2 cellular contexts compared by ENCODE assay signal in the genomic region with DNA sequence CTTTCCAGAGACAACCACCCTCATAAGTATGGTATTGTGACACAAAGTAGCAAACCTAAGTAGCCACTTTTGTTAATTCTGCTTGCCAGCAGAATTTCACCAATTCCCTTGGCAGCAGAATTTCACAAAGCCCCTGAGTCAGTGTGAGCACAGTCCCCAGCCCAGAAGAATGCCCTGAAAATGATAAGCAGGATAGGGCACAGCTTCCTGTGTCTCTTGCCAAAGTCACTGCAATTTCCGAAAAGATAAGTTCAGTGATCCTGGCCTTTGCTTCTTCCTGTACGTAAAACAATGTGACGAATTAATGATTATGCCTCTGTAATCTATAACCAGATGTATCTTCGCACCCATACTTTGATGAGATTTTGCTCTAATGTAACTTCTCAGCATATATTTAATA.
TF ChIP-seq lines count a peak whose summit lies in the region.

No MANE protein-coding gene starts in this region.

TF ChIP-seq in K562, 482 proteins besides CTCF, POLR2A, EP300 and RAD21:
- no peak for TF ChIP-seq ERF (CRISPR knock-in tag; IDR thresholded peaks at IDR 0.05)
- 0 out of 2 replicates have a peak, but pooled peaks have one; percentile 5 for TF ChIP-seq NFIC (IDR thresholded peaks at IDR 0.05)
- peak; percentile 25; the same call in 1 of the 2 replicates for TF ChIP-seq CBFA2T2 (conservative IDR thresholded peaks at IDR 0.05)
- peak; percentile 21; the same call in 1 of the 2 replicates for TF ChIP-seq DPF2 (IDR thresholded peaks at IDR 0.05)
- TF ChIP-seq, protein P1, sequence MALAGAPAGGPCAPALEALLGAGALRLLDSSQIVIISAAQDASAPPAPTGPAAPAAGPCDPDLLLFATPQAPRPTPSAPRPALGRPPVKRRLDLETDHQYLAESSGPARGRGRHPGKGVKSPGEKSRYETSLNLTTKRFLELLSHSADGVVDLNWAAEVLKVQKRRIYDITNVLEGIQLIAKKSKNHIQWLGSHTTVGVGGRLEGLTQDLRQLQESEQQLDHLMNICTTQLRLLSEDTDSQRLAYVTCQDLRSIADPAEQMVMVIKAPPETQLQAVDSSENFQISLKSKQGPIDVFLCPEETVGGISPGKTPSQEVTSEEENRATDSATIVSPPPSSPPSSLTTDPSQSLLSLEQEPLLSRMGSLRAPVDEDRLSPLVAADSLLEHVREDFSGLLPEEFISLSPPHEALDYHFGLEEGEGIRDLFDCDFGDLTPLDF (CRISPR knock-in tag; IDR thresholded peaks at IDR 0.05) = no peak
- no peak for TF ChIP-seq PHF20 (IDR thresholded peaks at IDR 0.05; ENCODE audit: partially characterized antibody)
- TF ChIP-seq SPI1 (IDR thresholded peaks at IDR 0.05; ENCODE audit: borderline replicate concordance, low read depth, low read length) = no peak
- TF ChIP-seq CBX5 (IDR thresholded peaks at IDR 0.05; ENCODE audit: borderline replicate concordance, low read depth) = no peak
- no peak for TF ChIP-seq PTTG1 (tag; IDR thresholded peaks at IDR 0.05; ENCODE audit: low read depth)
- no peak for TF ChIP-seq ETV6 (IDR thresholded peaks at IDR 0.05; ENCODE audit: borderline replicate concordance in 1 of 2, low read depth in 2 of 2, low read length in 1 of 2)
- TF ChIP-seq ETV6 (CRISPR knock-in tag; IDR thresholded peaks at IDR 0.05; ENCODE audit: borderline replicate concordance) = no peak
- TF ChIP-seq CBFA2T3 (IDR thresholded peaks at IDR 0.05) = peak; percentile 63
- TF ChIP-seq ZNF133 (CRISPR knock-in tag; IDR thresholded peaks at IDR 0.05) = no peak
- TF ChIP-seq MTA1 (IDR thresholded peaks at IDR 0.05; ENCODE audit: borderline replicate concordance) = no peak
- no peak for TF ChIP-seq SMAD1 (IDR thresholded peaks at IDR 0.05; ENCODE audit: low read depth, low read length, partially characterized antibody)
- TF ChIP-seq SUPT5H (IDR thresholded peaks at IDR 0.05) = no peak
- TF ChIP-seq, protein P2, sequence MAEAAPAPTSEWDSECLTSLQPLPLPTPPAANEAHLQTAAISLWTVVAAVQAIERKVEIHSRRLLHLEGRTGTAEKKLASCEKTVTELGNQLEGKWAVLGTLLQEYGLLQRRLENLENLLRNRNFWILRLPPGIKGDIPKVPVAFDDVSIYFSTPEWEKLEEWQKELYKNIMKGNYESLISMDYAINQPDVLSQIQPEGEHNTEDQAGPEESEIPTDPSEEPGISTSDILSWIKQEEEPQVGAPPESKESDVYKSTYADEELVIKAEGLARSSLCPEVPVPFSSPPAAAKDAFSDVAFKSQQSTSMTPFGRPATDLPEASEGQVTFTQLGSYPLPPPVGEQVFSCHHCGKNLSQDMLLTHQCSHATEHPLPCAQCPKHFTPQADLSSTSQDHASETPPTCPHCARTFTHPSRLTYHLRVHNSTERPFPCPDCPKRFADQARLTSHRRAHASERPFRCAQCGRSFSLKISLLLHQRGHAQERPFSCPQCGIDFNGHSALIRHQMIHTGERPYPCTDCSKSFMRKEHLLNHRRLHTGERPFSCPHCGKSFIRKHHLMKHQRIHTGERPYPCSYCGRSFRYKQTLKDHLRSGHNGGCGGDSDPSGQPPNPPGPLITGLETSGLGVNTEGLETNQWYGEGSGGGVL (CRISPR knock-in tag; IDR thresholded peaks at IDR 0.05) = no peak
- no peak for TF ChIP-seq ILF3 (IDR thresholded peaks at IDR 0.05; ENCODE audit: borderline replicate concordance)
- TF ChIP-seq, protein P3, sequence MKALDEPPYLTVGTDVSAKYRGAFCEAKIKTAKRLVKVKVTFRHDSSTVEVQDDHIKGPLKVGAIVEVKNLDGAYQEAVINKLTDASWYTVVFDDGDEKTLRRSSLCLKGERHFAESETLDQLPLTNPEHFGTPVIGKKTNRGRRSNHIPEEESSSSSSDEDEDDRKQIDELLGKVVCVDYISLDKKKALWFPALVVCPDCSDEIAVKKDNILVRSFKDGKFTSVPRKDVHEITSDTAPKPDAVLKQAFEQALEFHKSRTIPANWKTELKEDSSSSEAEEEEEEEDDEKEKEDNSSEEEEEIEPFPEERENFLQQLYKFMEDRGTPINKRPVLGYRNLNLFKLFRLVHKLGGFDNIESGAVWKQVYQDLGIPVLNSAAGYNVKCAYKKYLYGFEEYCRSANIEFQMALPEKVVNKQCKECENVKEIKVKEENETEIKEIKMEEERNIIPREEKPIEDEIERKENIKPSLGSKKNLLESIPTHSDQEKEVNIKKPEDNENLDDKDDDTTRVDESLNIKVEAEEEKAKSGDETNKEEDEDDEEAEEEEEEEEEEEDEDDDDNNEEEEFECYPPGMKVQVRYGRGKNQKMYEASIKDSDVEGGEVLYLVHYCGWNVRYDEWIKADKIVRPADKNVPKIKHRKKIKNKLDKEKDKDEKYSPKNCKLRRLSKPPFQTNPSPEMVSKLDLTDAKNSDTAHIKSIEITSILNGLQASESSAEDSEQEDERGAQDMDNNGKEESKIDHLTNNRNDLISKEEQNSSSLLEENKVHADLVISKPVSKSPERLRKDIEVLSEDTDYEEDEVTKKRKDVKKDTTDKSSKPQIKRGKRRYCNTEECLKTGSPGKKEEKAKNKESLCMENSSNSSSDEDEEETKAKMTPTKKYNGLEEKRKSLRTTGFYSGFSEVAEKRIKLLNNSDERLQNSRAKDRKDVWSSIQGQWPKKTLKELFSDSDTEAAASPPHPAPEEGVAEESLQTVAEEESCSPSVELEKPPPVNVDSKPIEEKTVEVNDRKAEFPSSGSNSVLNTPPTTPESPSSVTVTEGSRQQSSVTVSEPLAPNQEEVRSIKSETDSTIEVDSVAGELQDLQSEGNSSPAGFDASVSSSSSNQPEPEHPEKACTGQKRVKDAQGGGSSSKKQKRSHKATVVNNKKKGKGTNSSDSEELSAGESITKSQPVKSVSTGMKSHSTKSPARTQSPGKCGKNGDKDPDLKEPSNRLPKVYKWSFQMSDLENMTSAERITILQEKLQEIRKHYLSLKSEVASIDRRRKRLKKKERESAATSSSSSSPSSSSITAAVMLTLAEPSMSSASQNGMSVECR (CRISPR knock-in tag; IDR thresholded peaks at IDR 0.05) = no peak
- TF ChIP-seq, protein P4, sequence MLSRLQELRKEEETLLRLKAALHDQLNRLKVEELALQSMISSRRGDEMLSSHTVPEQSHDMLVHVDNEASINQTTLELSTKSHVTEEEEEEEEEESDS (CRISPR knock-in tag; IDR thresholded peaks at IDR 0.05) = no peak
- TF ChIP-seq PCBP2 (IDR thresholded peaks at IDR 0.05; ENCODE audit: low read depth, low read length, poor library complexity, severe bottlenecking) = no peak
- TF ChIP-seq ARID1B (IDR thresholded peaks at IDR 0.05) = 0 out of 2 replicates have a peak, but pooled peaks have one; percentile 28
- TF ChIP-seq ZNF668 (CRISPR knock-in tag; IDR thresholded peaks at IDR 0.05) = no peak
- TF ChIP-seq, protein P5, sequence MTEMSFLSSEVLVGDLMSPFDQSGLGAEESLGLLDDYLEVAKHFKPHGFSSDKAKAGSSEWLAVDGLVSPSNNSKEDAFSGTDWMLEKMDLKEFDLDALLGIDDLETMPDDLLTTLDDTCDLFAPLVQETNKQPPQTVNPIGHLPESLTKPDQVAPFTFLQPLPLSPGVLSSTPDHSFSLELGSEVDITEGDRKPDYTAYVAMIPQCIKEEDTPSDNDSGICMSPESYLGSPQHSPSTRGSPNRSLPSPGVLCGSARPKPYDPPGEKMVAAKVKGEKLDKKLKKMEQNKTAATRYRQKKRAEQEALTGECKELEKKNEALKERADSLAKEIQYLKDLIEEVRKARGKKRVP (CRISPR knock-in tag; IDR thresholded peaks at IDR 0.05) = no peak

TF ChIP-seq in liver, 16 proteins besides CTCF, POLR2A, EP300 and RAD21:
- peak; percentile 51 to 86 for TF ChIP-seq RXRA (IDR thresholded peaks at IDR 0.05)
- TF ChIP-seq, protein P6, sequence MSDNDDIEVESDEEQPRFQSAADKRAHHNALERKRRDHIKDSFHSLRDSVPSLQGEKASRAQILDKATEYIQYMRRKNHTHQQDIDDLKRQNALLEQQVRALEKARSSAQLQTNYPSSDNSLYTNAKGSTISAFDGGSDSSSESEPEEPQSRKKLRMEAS (IDR thresholded peaks at IDR 0.05) = no peak
- TF ChIP-seq FOXA2 (IDR thresholded peaks at IDR 0.05) = no peak
- TF ChIP-seq, protein P7, sequence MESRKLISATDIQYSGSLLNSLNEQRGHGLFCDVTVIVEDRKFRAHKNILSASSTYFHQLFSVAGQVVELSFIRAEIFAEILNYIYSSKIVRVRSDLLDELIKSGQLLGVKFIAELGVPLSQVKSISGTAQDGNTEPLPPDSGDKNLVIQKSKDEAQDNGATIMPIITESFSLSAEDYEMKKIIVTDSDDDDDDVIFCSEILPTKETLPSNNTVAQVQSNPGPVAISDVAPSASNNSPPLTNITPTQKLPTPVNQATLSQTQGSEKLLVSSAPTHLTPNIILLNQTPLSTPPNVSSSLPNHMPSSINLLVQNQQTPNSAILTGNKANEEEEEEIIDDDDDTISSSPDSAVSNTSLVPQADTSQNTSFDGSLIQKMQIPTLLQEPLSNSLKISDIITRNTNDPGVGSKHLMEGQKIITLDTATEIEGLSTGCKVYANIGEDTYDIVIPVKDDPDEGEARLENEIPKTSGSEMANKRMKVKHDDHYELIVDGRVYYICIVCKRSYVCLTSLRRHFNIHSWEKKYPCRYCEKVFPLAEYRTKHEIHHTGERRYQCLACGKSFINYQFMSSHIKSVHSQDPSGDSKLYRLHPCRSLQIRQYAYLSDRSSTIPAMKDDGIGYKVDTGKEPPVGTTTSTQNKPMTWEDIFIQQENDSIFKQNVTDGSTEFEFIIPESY (IDR thresholded peaks at IDR 0.05) = no peak
- TF ChIP-seq FOXA1 (IDR thresholded peaks at IDR 0.05) = no peak
- TF ChIP-seq SP1 (IDR thresholded peaks at IDR 0.05) = peak; percentile 47
- TF ChIP-seq, protein P8, sequence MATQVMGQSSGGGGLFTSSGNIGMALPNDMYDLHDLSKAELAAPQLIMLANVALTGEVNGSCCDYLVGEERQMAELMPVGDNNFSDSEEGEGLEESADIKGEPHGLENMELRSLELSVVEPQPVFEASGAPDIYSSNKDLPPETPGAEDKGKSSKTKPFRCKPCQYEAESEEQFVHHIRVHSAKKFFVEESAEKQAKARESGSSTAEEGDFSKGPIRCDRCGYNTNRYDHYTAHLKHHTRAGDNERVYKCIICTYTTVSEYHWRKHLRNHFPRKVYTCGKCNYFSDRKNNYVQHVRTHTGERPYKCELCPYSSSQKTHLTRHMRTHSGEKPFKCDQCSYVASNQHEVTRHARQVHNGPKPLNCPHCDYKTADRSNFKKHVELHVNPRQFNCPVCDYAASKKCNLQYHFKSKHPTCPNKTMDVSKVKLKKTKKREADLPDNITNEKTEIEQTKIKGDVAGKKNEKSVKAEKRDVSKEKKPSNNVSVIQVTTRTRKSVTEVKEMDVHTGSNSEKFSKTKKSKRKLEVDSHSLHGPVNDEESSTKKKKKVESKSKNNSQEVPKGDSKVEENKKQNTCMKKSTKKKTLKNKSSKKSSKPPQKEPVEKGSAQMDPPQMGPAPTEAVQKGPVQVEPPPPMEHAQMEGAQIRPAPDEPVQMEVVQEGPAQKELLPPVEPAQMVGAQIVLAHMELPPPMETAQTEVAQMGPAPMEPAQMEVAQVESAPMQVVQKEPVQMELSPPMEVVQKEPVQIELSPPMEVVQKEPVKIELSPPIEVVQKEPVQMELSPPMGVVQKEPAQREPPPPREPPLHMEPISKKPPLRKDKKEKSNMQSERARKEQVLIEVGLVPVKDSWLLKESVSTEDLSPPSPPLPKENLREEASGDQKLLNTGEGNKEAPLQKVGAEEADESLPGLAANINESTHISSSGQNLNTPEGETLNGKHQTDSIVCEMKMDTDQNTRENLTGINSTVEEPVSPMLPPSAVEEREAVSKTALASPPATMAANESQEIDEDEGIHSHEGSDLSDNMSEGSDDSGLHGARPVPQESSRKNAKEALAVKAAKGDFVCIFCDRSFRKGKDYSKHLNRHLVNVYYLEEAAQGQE (IDR thresholded peaks at IDR 0.05) = no peak
- TF ChIP-seq, protein P9, sequence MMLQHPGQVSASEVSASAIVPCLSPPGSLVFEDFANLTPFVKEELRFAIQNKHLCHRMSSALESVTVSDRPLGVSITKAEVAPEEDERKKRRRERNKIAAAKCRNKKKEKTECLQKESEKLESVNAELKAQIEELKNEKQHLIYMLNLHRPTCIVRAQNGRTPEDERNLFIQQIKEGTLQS (IDR thresholded peaks at IDR 0.05) = no peak
- TF ChIP-seq YY1 (IDR thresholded peaks at IDR 0.05) = no peak
- TF ChIP-seq NR2F2 (IDR thresholded peaks at IDR 0.05) = peak; percentile 77
- no peak for TF ChIP-seq TAF1 (conservative IDR thresholded peaks at IDR 0.05)
- TF ChIP-seq JUND (IDR thresholded peaks at IDR 0.05) = peak in 1 of 2 donors; percentile 57
- peak in 1 of 2 donors; percentile 48 for TF ChIP-seq EGR1 (IDR thresholded peaks at IDR 0.05; ENCODE audit: low read depth in 2 of 2)
- peak in 1 of 2 donors; percentile 76 for TF ChIP-seq GABPA (IDR thresholded peaks at IDR 0.05 in 1 of 2, conservative IDR thresholded peaks at IDR 0.05 in 1 of 2)
- TF ChIP-seq HNF4A (conservative IDR thresholded peaks at IDR 0.05) = peak; percentile 23 to 66
- TF ChIP-seq HNF4G (IDR thresholded peaks at IDR 0.05) = no peak
